In genomic region chr10:103805781-103806180, GRCh38 we compare ENCODE assay signal across 25 cellular contexts.
"Had no signal": no experiment of that assay in that cellular context is flagged by ENCODE, and none has a peak within 500 bp of the region (broad histone marks: within the 10 kb centered on the region; RNA-seq: fewer than 3 reads in every experiment).

No MANE protein-coding gene starts in this region.

- H3K27me3 ChIP-seq: SJCRH30 had no signal

- H3K36me3 ChIP-seq: SJCRH30 had no signal

- H3K27ac Mint-ChIP-seq: activated naive CD4-positive, alpha-beta T cell treated with anti-CD3 and anti-CD28 coated beads for 36 hours; activated naive CD8-positive, alpha-beta T cell; activated T-helper 17 cell treated with anti-CD3 and anti-CD28 coated beads, Interleukin-2, amount 50 U/mL, for 72 hours; T-helper 1 cell treated with Interleukin-12 subunit alpha and Interleukin-12 subunit beta and Interleukin-4 antibody, amounts not matched to agents 30 μg/mL and 1 μg/mL, for 36 hours; WTC11 had no signal

- ATAC-seq: activated T-helper 17 cell treated with anti-CD3 and anti-CD28 coated beads, Interleukin-2, amount 50 U/mL, for 72 hours had no signal

- H3K4me2 ChIP-seq: SK-N-SH had no signal

- H3K36me3 Mint-ChIP-seq: activated naive CD8-positive, alpha-beta T cell; WTC11 had no signal

- H3K9me3 Mint-ChIP-seq: activated naive CD4-positive, alpha-beta T cell treated with anti-CD3 and anti-CD28 coated beads for 36 hours; activated T-helper 17 cell treated with anti-CD3 and anti-CD28 coated beads, Interleukin-2, amount 50 U/mL, for 72 hours; brain; T-helper 1 cell treated with Interleukin-12 subunit alpha and Interleukin-12 subunit beta and Interleukin-4 antibody, amounts not matched to agents 30 μg/mL and 1 μg/mL, for 36 hours; WTC11 had no signal

- H3K27me3 Mint-ChIP-seq: activated naive CD8-positive, alpha-beta T cell; activated T-helper 17 cell treated with anti-CD3 and anti-CD28 coated beads, Interleukin-2, amount 50 U/mL, for 72 hours had no signal

- DNase-seq: activated CD4-positive, alpha-beta T cell treated with anti-CD3 and anti-CD28 coated beads for 48 hours; activated CD4-positive, alpha-beta T cell treated with anti-CD3 and anti-CD28 coated beads, Interleukin-2, amount 50 U/mL, for 4 hours; activated CD4-positive, CD25-positive, alpha-beta regulatory T cell treated with anti-CD3 and anti-CD28 coated beads, Interleukin-2, amount 50 U/mL, for 72 hours; activated CD8-positive, alpha-beta memory T cell treated with anti-CD3 and anti-CD28 coated beads for 24 hours; activated gamma-delta T cell; activated naive CD4-positive, alpha-beta T cell treated with anti-CD3 and anti-CD28 coated beads for 36 hours; activated T-cell treated with anti-CD3 and anti-CD28 coated beads, Interleukin-2, amount 50 U/mL, for 48 hours; amygdala; KG1; NCI-H1417 treated with DMSO at 0.1 percent for 48 hours; NCI-H1694 treated with DMSO at 0.1 percent for 48 hours; NCI-H2029 treated with DMSO at 0.1 percent for 48 hours; NCI-H345; NCI-H510A; NCI-H526 treated with DMSO at 0.1 percent for 48 hours; NCI-H82; Right ventricle myocardium superior; SK-N-SH; SW 1271 had no signal

- H3K4me3 ChIP-seq: SJCRH30 had no signal

- H3K9me3 ChIP-seq: SJCRH30, SK-N-SH had no signal

- H3K9ac ChIP-seq: SK-N-SH had no signal

- H3K4me3 Mint-ChIP-seq: activated naive CD4-positive, alpha-beta T cell treated with anti-CD3 and anti-CD28 coated beads for 36 hours; activated naive CD8-positive, alpha-beta T cell; activated T-helper 17 cell treated with anti-CD3 and anti-CD28 coated beads, Interleukin-2, amount 50 U/mL, for 72 hours; brain; T-helper 1 cell treated with Interleukin-12 subunit alpha and Interleukin-12 subunit beta and Interleukin-4 antibody, amounts not matched to agents 30 μg/mL and 1 μg/mL, for 36 hours; WTC11 had no signal
